ENCODE assay signal across 1 cellular context in genomic region chr4:185559251-185559912, GRCh38. TPM values are rescaled to one million over a fixed set of nuclear protein-coding genes. Genes with fewer than 3 reads are reported as not detected.
"Had no signal": no experiment of that assay in that cellular context is flagged by ENCODE, and none has a peak within 500 bp of the region (broad histone marks: within the 10 kb centered on the region; RNA-seq: fewer than 3 reads in every experiment).

No MANE protein-coding gene starts in this region.

RNA-seq across cellular contexts. Expression of gene PDLIM3, which starts 24.1 kb away (rescaled TPM):
- total RNA-seq: T-helper 2 cell treated with Interferon-gamma antibody and Interleukin-4, amounts not matched to agents 100 ng/mL and 5 ng/mL, for 36 hours had no signal
